ENCODE assay signal across 29 cellular contexts in the genomic region with DNA sequence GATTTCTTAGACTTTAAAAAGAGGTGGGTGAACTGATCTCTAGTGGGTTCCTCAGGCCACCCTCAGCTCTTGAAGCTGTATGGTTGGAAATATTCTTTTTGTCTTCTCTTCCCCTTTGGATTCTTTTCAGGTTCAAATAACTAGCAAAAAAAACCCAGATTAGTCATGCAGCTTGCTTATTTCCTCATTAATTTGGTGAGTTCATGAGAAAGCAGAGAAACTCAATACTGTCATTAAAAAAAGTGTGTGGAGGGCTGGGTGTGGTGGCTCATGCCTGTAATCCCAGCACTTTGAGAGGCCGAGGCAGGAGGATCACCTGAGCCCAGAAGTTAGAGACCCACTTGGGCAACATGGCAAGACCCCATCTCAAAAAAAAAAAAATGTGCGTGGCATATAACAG.
DNase-seq lines count a peak whose midpoint lies in the region; ATAC-seq and TF ChIP-seq lines count a peak whose summit lies in the region.
"Had no signal": no experiment of that assay in that cellular context is flagged by ENCODE, and none has a peak within 500 bp of the region (broad histone marks: within the 10 kb centered on the region; RNA-seq: fewer than 3 reads in every experiment).

No MANE protein-coding gene starts in this region.

- peak overlapping the region; percentile 6 for H3K27ac Mint-ChIP-seq in activated CD4-positive, alpha-beta T cell treated with anti-CD3 and anti-CD28 coated beads, Interleukin-2, amount 10 ng/mL, durations not matched to agents 7 days and 5 days
- H3K27ac Mint-ChIP-seq: activated CD4-positive, alpha-beta T cell treated with anti-CD3 and anti-CD28 coated beads for 36 hours; B cell; endodermal cell; mesothelial cell of epicardium; naive thymus-derived CD4-positive, alpha-beta T cell; stimulated activated naive B cell treated with anti-CD40 and anti-IgM and Interleukin-4, amounts not matched to agents 10 μg/mL and 1 μg/mL and 100 μg/mL, for 72 hours had no signal

- ATAC-seq in RWPE2 (ENCODE audit: low read depth) (no peak; the same call in 2 of the 3 replicates), GM21390 (IDR thresholded peaks at IDR 0.05; ENCODE audit: unreplicated experiment) (no peak)
- ATAC-seq: activated CD4-positive, alpha-beta T cell treated with anti-CD3 and anti-CD28 coated beads for 36 hours; heart right ventricle; naive thymus-derived CD4-positive, alpha-beta T cell had no signal

- H3K27me3 ChIP-seq in RWPE2 (ENCODE audit: insufficient read depth, poor library complexity, severe bottlenecking) (no peaks in the 10 kb centered on the region), skeletal muscle satellite cell (ENCODE audit: control insufficient read depth, insufficient read depth, low read length) (no peaks in the 10 kb centered on the region)
- H3K27me3 ChIP-seq: adrenal gland, cardiac muscle cell, heart right ventricle, suprapubic skin had no signal

- no peak overlapping the region for H3K4me2 ChIP-seq in skeletal muscle satellite cell (ENCODE audit: low read length)

- peaks cover 45% of the 10 kb centered on the region for H3K36me3 Mint-ChIP-seq in activated CD4-positive, alpha-beta T cell treated with anti-CD3 and anti-CD28 coated beads, Interleukin-2, amount 10 ng/mL, durations not matched to agents 7 days and 5 days (ENCODE audit: low read depth)

- peak overlapping the region; percentile 100 for H3K27ac ChIP-seq in RWPE2 (ENCODE audit: poor library complexity, severe bottlenecking)
- H3K27ac ChIP-seq: cardiac muscle cell, heart right ventricle, suprapubic skin had no signal

- peak overlapping the region; percentile 3 for H3K9ac ChIP-seq in skeletal muscle satellite cell (ENCODE audit: low read depth, low read length)

- H3K9me3 Mint-ChIP-seq in activated CD4-positive, alpha-beta T cell treated with anti-CD3 and anti-CD28 coated beads, Interleukin-2, amount 10 ng/mL, durations not matched to agents 7 days and 5 days: no peaks in the 10 kb centered on the region
- H3K9me3 Mint-ChIP-seq: endodermal cell; mesothelial cell of epicardium; naive thymus-derived CD4-positive, alpha-beta T cell; stimulated activated naive B cell treated with anti-CD40 and anti-IgM and Interleukin-4, amounts not matched to agents 10 μg/mL and 1 μg/mL and 100 μg/mL, for 72 hours had no signal

- H3K4me3 ChIP-seq in RWPE2 (ENCODE audit: severe bottlenecking) (no peak overlapping the region), fibroblast of mammary gland (ENCODE audit: control insufficient read depth, low read depth, low read length) (no peak overlapping the region), skeletal muscle satellite cell (ENCODE audit: low read length) (no peak overlapping the region)
- H3K4me3 ChIP-seq: adrenal gland, cardiac muscle cell, heart right ventricle, suprapubic skin had no signal

- H3K4me1 ChIP-seq in RWPE2 (ENCODE audit: insufficient read depth, poor library complexity, severe bottlenecking) (peaks cover 63% of the 10 kb centered on the region), skeletal muscle satellite cell (ENCODE audit: control insufficient read depth, insufficient read depth, low read length) (peaks cover 33% of the 10 kb centered on the region)
- H3K4me1 ChIP-seq: suprapubic skin had no signal

- H3K9me3 ChIP-seq in RWPE2 (ENCODE audit: severe bottlenecking) (no peaks in the 10 kb centered on the region), skeletal muscle satellite cell (replicated peaks; ENCODE audit: low read length) (no peaks in the 10 kb centered on the region)
- H3K9me3 ChIP-seq: adrenal gland, heart right ventricle, suprapubic skin had no signal

- DNase-seq in activated CD4-positive, alpha-beta T cell treated with anti-CD3 and anti-CD28 coated beads, Interleukin-2, amount 10 ng/mL, durations not matched to agents 7 days and 5 days: no peak
- DNase-seq in activated CD4-positive, alpha-beta T cell treated with anti-CD3 and anti-CD28 coated beads, Interleukin-2, amount 50 U/mL, for 4 hours: no peak
- no peak for DNase-seq in RWPE2 (ENCODE audit: low spot score)
- peak; percentile 16 for DNase-seq in fibroblast of mammary gland (ENCODE audit: low read depth)
- DNase-seq in LoVo (ENCODE audit: low spot score): no peak
- no peak for DNase-seq in MV-4-11 (lab: John Stamatoyannopoulos, UW)
- DNase-seq: 8988T; activated CD4-positive, alpha-beta T cell treated with anti-CD3 and anti-CD28 coated beads for 36 hours; activated naive CD4-positive, alpha-beta T cell treated with Interleukin-2 at 50 U/mL for 16 hours; activated T-cell treated with anti-CD3 and anti-CD28 coated beads, Interleukin-2, amount 50 U/mL, for 48 hours; adrenal gland; cortex of kidney; DMS53; endodermal cell; GF-D8; heart right ventricle; Kasumi-1; naive thymus-derived CD4-positive, alpha-beta T cell; NCI-H146; NCI-H524; NK-92 treated with Interleukin-12 subunit alpha and Interleukin-12 subunit beta, amount 100 ng/mL, for 24 hours; stimulated activated CD4-positive, alpha-beta T cell treated with anti-CD3 and anti-CD28 coated beads, Interleukin-4, amount 100 ng/mL, for 1 hour; stimulated activated naive B cell treated with anti-CD40 and anti-IgM and Interleukin-4, amounts not matched to agents 10 μg/mL and 1 μg/mL and 100 μg/mL, for 72 hours had no signal

- CTCF ChIA-PET in activated CD4-positive, alpha-beta T cell treated with anti-CD3 and anti-CD28 coated beads, Interleukin-2, amount 10 ng/mL, durations not matched to agents 7 days and 5 days (lab: Charles Lee): no interaction called here

- no peaks in the 10 kb centered on the region for H3K4me1 Mint-ChIP-seq in activated CD4-positive, alpha-beta T cell treated with anti-CD3 and anti-CD28 coated beads, Interleukin-2, amount 10 ng/mL, durations not matched to agents 7 days and 5 days
- H3K4me1 Mint-ChIP-seq: activated CD4-positive, alpha-beta T cell treated with anti-CD3 and anti-CD28 coated beads for 36 hours; B cell; mesothelial cell of epicardium; naive thymus-derived CD4-positive, alpha-beta T cell; stimulated activated naive B cell treated with anti-CD40 and anti-IgM and Interleukin-4, amounts not matched to agents 10 μg/mL and 1 μg/mL and 100 μg/mL, for 72 hours had no signal

- POLR2A ChIA-PET in activated CD4-positive, alpha-beta T cell treated with anti-CD3 and anti-CD28 coated beads, Interleukin-2, amount 10 ng/mL, durations not matched to agents 7 days and 5 days (lab: Charles Lee): no interaction called here

- H3K27me3 Mint-ChIP-seq in activated CD4-positive, alpha-beta T cell treated with anti-CD3 and anti-CD28 coated beads, Interleukin-2, amount 10 ng/mL, durations not matched to agents 7 days and 5 days: no peaks in the 10 kb centered on the region
- H3K27me3 Mint-ChIP-seq: activated CD4-positive, alpha-beta T cell treated with anti-CD3 and anti-CD28 coated beads for 36 hours; B cell; naive thymus-derived CD4-positive, alpha-beta T cell; stimulated activated naive B cell treated with anti-CD40 and anti-IgM and Interleukin-4, amounts not matched to agents 10 μg/mL and 1 μg/mL and 100 μg/mL, for 72 hours had no signal

- no peak overlapping the region for H3K4me3 Mint-ChIP-seq in activated CD4-positive, alpha-beta T cell treated with anti-CD3 and anti-CD28 coated beads, Interleukin-2, amount 10 ng/mL, durations not matched to agents 7 days and 5 days
- H3K4me3 Mint-ChIP-seq: activated CD4-positive, alpha-beta T cell treated with anti-CD3 and anti-CD28 coated beads for 36 hours; B cell; endodermal cell; mesothelial cell of epicardium; naive thymus-derived CD4-positive, alpha-beta T cell; stimulated activated naive B cell treated with anti-CD40 and anti-IgM and Interleukin-4, amounts not matched to agents 10 μg/mL and 1 μg/mL and 100 μg/mL, for 72 hours had no signal

- H3K36me3 ChIP-seq in RWPE2 (ENCODE audit: low read depth): peaks cover 15% of the 10 kb centered on the region; the same call in 1 of the 2 replicates
- no peaks in the 10 kb centered on the region for H3K36me3 ChIP-seq in skeletal muscle satellite cell (ENCODE audit: insufficient read depth, low read length)
- H3K36me3 ChIP-seq: adrenal gland, cardiac muscle cell had no signal

- TF ChIP-seq CTCF in RWPE2 (IDR thresholded peaks at IDR 0.05; ENCODE audit: poor library complexity, severe bottlenecking) (no peak), fibroblast of mammary gland (conservative IDR thresholded peaks at IDR 0.05; ENCODE audit: control insufficient read depth, insufficient read depth, low read depth, low read length) (no peak)
